In the genomic region with DNA sequence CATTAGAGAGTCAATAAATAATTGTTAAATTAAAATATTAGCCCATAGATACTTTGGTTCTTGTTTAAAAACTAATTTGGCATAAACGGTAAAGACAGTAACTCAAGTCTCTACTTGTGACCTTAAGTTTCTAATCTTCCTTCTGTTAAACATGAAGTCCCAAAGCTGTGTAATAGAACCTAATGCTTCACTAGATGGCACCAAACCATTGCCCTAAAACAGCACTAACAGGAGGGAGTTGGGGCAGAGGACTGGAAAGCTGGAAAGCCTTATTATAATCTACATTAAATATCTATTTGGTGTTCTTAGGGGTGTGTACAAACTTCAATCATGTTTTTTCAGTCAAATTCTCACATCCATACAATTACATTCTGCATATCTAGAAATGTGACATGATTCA, we compare ENCODE assay signal across 8 cellular contexts.
DNase-seq lines count a peak whose midpoint lies in the region; ATAC-seq, FAIRE-seq and TF ChIP-seq lines count a peak whose summit lies in the region.

No MANE protein-coding gene starts in this region.

- no peaks in the 10 kb centered on the region for H3K4me1 ChIP-seq in sigmoid colon

- intact Hi-C loops in sigmoid colon (cut with DNase I): no loop called here

- no peaks in the 10 kb centered on the region for H3K9me3 ChIP-seq in sigmoid colon

- no peaks in the 10 kb centered on the region for H3K36me3 ChIP-seq in sigmoid colon

- DNase-seq in NCI-H69 (lab: John Stamatoyannopoulos, UW) (peak; percentile 70), dermis blood vessel endothelial cell (peak; percentile 8), non-pigmented ciliary epithelial cell (ENCODE audit: low read depth) (peak; percentile 1), sigmoid colon (no peak)
- DNase-seq in effector CD8-positive, alpha-beta T cell (lab: John Stamatoyannopoulos, UW): no peak

- peak in 2 of 4 experiments; percentile 9 to 19 for TF ChIP-seq CTCF in sigmoid colon (IDR thresholded peaks at IDR 0.05)

- no peak for TF ChIP-seq EP300 in sigmoid colon (IDR thresholded peaks at IDR 0.05)

- TF ChIP-seq POLR2A in sigmoid colon (IDR thresholded peaks at IDR 0.05): no peak

- no peak overlapping the region for H3K27ac ChIP-seq in sigmoid colon

- peak; percentile 73 for FAIRE-seq in A204.1 (lab: Jason Lieb, UNC)

- 16 to 62% methylated on average over 1 of the region's 1 CpG for WGBS in sigmoid colon, 2 donors

- no peak overlapping the region for H3K4me3 ChIP-seq in sigmoid colon

- no peaks in the 10 kb centered on the region for H3K27me3 ChIP-seq in sigmoid colon

- ATAC-seq in GM21528 (IDR thresholded peaks at IDR 0.05; ENCODE audit: low FRiP score, unreplicated experiment) (peak; percentile 54), HG03457 (IDR thresholded peaks at IDR 0.05; ENCODE audit: unreplicated experiment) (no peak)

Comparison
In these comparisons a context has a peak if more than half of its experiments do, and no peak if none do; other contexts are left out.
1. DNase-seq: peak in NCI-H69 (single experiment), dermis blood vessel endothelial cell (single experiment) and non-pigmented ciliary epithelial cell (single experiment); none in sigmoid colon (single experiment) and effector CD8-positive, alpha-beta T cell (single experiment).